Comparison of ENCODE assay signal across 10 cellular contexts in the genomic region with DNA sequence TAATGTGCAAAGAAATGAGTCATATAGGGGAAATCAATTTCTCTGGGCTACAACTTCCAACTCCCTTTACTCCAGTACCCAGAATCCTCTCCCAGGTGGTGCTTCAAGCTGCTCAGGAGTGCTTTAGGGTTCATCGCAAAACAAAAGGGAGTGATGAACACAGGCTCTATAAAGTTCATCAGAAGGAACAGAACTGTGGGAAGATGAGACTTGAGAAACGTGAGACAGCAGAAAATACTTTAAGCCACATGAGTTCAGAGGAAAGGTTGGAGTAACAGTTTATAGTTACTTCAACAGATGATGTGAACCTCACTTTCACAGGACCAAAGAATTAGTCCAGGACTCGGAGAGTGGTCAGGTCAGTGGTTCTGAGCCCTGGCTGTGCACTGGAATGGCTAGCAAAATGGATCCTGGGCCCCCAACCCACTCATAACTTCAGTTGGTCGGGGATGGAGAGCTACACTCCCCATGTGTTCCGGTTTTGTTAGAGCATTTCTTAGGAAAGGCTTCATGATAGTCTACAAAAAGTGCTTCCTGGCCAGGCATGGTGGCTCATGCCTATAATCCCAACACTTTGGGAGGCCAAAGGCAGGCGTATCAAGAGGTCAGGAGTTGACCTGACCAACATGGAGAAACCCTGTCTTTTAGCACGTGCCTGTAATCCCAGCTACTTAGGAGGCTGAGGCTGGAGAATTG. TPM values are rescaled to one million over a fixed set of nuclear protein-coding genes. Genes with fewer than 3 reads are reported as not detected.
DNase-seq lines count a peak whose midpoint lies in the region; ATAC-seq and TF ChIP-seq lines count a peak whose summit lies in the region.
"Had no signal": no experiment of that assay in that cellular context is flagged by ENCODE, and none has a peak within 500 bp of the region (broad histone marks: within the 10 kb centered on the region; RNA-seq: fewer than 3 reads in every experiment).

No MANE protein-coding gene starts in this region.

- H3K9me3 ChIP-seq in CD8-positive, alpha-beta memory T cell (ENCODE audit: low read length) = no peaks in the 10 kb centered on the region
- no peaks in the 10 kb centered on the region for H3K9me3 ChIP-seq in colonic mucosa

- no peaks in the 10 kb centered on the region for H3K27me3 ChIP-seq in CD8-positive, alpha-beta memory T cell (ENCODE audit: insufficient read depth, low read length, poor library complexity, severe bottlenecking)
- H3K27me3 ChIP-seq in GM23338 (ENCODE audit: insufficient read depth) = no peaks in the 10 kb centered on the region
- no peaks in the 10 kb centered on the region for H3K27me3 ChIP-seq in colonic mucosa
- H3K27me3 ChIP-seq: foreskin keratinocyte had no signal

- no peak overlapping the region for H2AFZ ChIP-seq in GM23338

- no peak overlapping the region for H3K9ac ChIP-seq in colonic mucosa (ENCODE audit: low read depth in 2 of 2, low read length in 2 of 2)

- H4K20me1 ChIP-seq in GM23338 (replicated peaks; ENCODE audit: insufficient read depth) = peaks cover 41% of the 10 kb centered on the region

- TF ChIP-seq CTCF in GM23338 (conservative IDR thresholded peaks at IDR 0.05; ENCODE audit: low read depth in 2 of 2) = no peak
- TF ChIP-seq CTCF in VCaP (conservative IDR thresholded peaks at IDR 0.05) = no peak
- no peak for TF ChIP-seq CTCF in mesothelial cell of epicardium (IDR thresholded peaks at IDR 0.05; ENCODE audit: unreplicated experiment)
- TF ChIP-seq CTCF in colonic mucosa (IDR thresholded peaks at IDR 0.05) = no peak

- intact Hi-C loops in colonic mucosa (cut with DNase I) = loop anchor here (5.0 kb wide), 1 partner anchor 50 kb away; a partner anchor contains a TSS

- H3K79me2 ChIP-seq in GM23338 (replicated peaks; ENCODE audit: insufficient read depth) = peaks cover 36% of the 10 kb centered on the region

- peak overlapping the region in 2 of 7 donors; percentile 51 to 52 for H3K4me3 Mint-ChIP-seq in CD8-positive, alpha-beta memory T cell
- H3K4me3 Mint-ChIP-seq in GM23338 (peak overlapping the region; percentile 18; the same call in 2 of the 3 replicates), mesothelial cell of epicardium (no peak overlapping the region)

- H3K36me3 Mint-ChIP-seq in CD8-positive, alpha-beta memory T cell = peaks cover 7 to 92% (median 27%) of the 10 kb centered on the region in 3 donors
- H3K36me3 Mint-ChIP-seq in GM23338 (ENCODE audit: low read depth) = peaks cover 92% of the 10 kb centered on the region
- H3K36me3 Mint-ChIP-seq in mesothelial cell of epicardium = peaks cover 51% of the 10 kb centered on the region

- no peak for DNase-seq in CD8-positive, alpha-beta memory T cell
- DNase-seq in GM23338 (ENCODE audit: low spot score) = no peak
- DNase-seq in mesothelial cell of epicardium (ENCODE audit: low spot score in 2 of 2, unreplicated experiment in 2 of 2) = no peak
- no peak for DNase-seq in stimulated activated CD4-positive, alpha-beta T cell treated with anti-CD3 and anti-CD28 coated beads, Interleukin-4, amount 100 ng/mL, for 24 hours
- no peak for DNase-seq in colonic mucosa
- DNase-seq: GF-D8, left colon had no signal

- no peak overlapping the region for H3K4me2 ChIP-seq in GM23338

- peaks cover 75% of the 10 kb centered on the region for H3F3A ChIP-seq in GM23338 (replicated peaks; ENCODE audit: low read depth)

- no peaks in the 10 kb centered on the region for H3K9me2 ChIP-seq in GM23338 (ENCODE audit: insufficient read depth)

- peaks cover 29 to 42% (median 37%) of the 10 kb centered on the region in 3 donors for H3K4me1 Mint-ChIP-seq in CD8-positive, alpha-beta memory T cell
- H3K4me1 Mint-ChIP-seq in GM23338 = peaks cover 16% of the 10 kb centered on the region
- peaks cover 26% of the 10 kb centered on the region for H3K4me1 Mint-ChIP-seq in mesothelial cell of epicardium

- H3K27ac Mint-ChIP-seq in CD8-positive, alpha-beta memory T cell = peak overlapping the region in 5 of 8 donors; percentile 45 to 88 (median 69)
- H3K27ac Mint-ChIP-seq in GM23338 (peak overlapping the region; percentile 49; the same call in 1 of the 2 replicates), mesothelial cell of epicardium (peak overlapping the region; percentile 97)

- no peak for ATAC-seq in GM23338
- no peak for ATAC-seq in HG03442 (IDR thresholded peaks at IDR 0.05; ENCODE audit: unreplicated experiment)
- ATAC-seq: foreskin keratinocyte, left colon had no signal

- POLR2A ChIA-PET in CD8-positive, alpha-beta memory T cell (lab: Charles Lee) = interaction anchor here (0.6 kb wide), 1 partner anchor 77 kb away, joined by 3 read pairs; no protein-coding TSS in a partner anchor

- peaks cover 60% of the 10 kb centered on the region for H3K36me3 ChIP-seq in CD8-positive, alpha-beta memory T cell (ENCODE audit: insufficient read depth, low read length)
- H3K36me3 ChIP-seq in GM23338 (ENCODE audit: insufficient read depth) = peaks cover 71% of the 10 kb centered on the region
- peaks cover 30% of the 10 kb centered on the region for H3K36me3 ChIP-seq in colonic mucosa

- CTCF ChIA-PET in CD8-positive, alpha-beta memory T cell (lab: Charles Lee) = interaction anchor here (1.0 kb wide), 1 partner anchor 50 kb away, joined by 3 read pairs; a partner anchor contains a TSS

- no peaks in the 10 kb centered on the region for H3K27me3 Mint-ChIP-seq in CD8-positive, alpha-beta memory T cell
- peaks cover 44% of the 10 kb centered on the region for H3K27me3 Mint-ChIP-seq in GM23338 (ENCODE audit: insufficient read depth, low read depth, poor library complexity)
- no peaks in the 10 kb centered on the region for H3K27me3 Mint-ChIP-seq in mesothelial cell of epicardium (ENCODE audit: low read depth)

- no peaks in the 10 kb centered on the region for H3K9me3 Mint-ChIP-seq in CD8-positive, alpha-beta memory T cell
- H3K9me3 Mint-ChIP-seq in GM23338 (peaks cover 22% of the 10 kb centered on the region), mesothelial cell of epicardium (no peaks in the 10 kb centered on the region)

- no peak overlapping the region for H3K27ac ChIP-seq in CD8-positive, alpha-beta memory T cell (ENCODE audit: low read depth, low read length)
- H3K27ac ChIP-seq in GM23338 (ENCODE audit: low read depth) (peak overlapping the region; percentile 98), VCaP (peak overlapping the region; percentile 98), colonic mucosa (no peak overlapping the region)
- H3K27ac ChIP-seq: foreskin keratinocyte had no signal

- H3K4me1 ChIP-seq in CD8-positive, alpha-beta memory T cell (ENCODE audit: insufficient read depth, low read length) = peaks cover 21% of the 10 kb centered on the region
- H3K4me1 ChIP-seq in GM23338 (ENCODE audit: insufficient read depth) (peaks cover 17% of the 10 kb centered on the region), colonic mucosa (peaks cover 9% of the 10 kb centered on the region)
- H3K4me1 ChIP-seq: foreskin keratinocyte had no signal

- no peak overlapping the region for H3K4me3 ChIP-seq in CD8-positive, alpha-beta memory T cell (ENCODE audit: low read length)
- H3K4me3 ChIP-seq in GM23338 (no peak overlapping the region), colonic mucosa (no peak overlapping the region)

TF ChIP-seq in GM23338, 12 proteins besides CTCF, POLR2A, EP300 and RAD21 (continues in another document):
- TF ChIP-seq EZH2 (IDR thresholded peaks at IDR 0.05; ENCODE audit: low read depth, unreplicated experiment) (no peak), STAT1 (IDR thresholded peaks at IDR 0.05; ENCODE audit: unreplicated experiment) (no peak), EZH2phosphoT487 (IDR thresholded peaks at IDR 0.05; ENCODE audit: unreplicated experiment) (no peak), ZNF331 (CRISPR knock-in tag; IDR thresholded peaks at IDR 0.05; ENCODE audit: low read depth) (no peak)

RNA-seq across cellular contexts. Expression of a gene that starts 4.3 kb away (rescaled TPM):
- 1,000 to 10,000 TPM; 1,457 to 1,549 TPM for total RNA-seq in CD8-positive, alpha-beta memory T cell
- polyA plus RNA-seq in CD8-positive, alpha-beta memory T cell = 1,533 TPM
- total RNA-seq in GM23338 (2014; rRNA removed; shearing (Covaris generic)) = 1,947 and 2,596 TPM in 2 replicates
- polyA plus RNA-seq in GM23338 (2016; fragmentation: Nextera tagmentation; extraction: Ambion mirVana) = 2,121 and 2,369 TPM in 2 replicates
- total RNA-seq in mesothelial cell of epicardium (1,125 to 1,180 TPM (median 1,165 TPM) in 3 replicates), colonic mucosa (100 to 1,000 TPM; 916 to 973 TPM)

RNA-seq across cellular contexts. Expression of a gene that starts 4.4 kb away (rescaled TPM):
- total RNA-seq in CD8-positive, alpha-beta memory T cell = 10 to 100 TPM; 22.6 to 23.0 TPM
- polyA plus RNA-seq in CD8-positive, alpha-beta memory T cell = 9.5 TPM
- 16.9 and 21.9 TPM in 2 replicates for total RNA-seq in GM23338 (2014; rRNA removed; shearing (Covaris generic))
- polyA plus RNA-seq in GM23338 (2016; fragmentation: Nextera tagmentation; extraction: Ambion mirVana) = 12.8 and 16.1 TPM in 2 replicates
- total RNA-seq in mesothelial cell of epicardium (27.1 to 28.0 TPM (median 27.4 TPM) in 3 replicates), colonic mucosa (10 to 100 TPM; 14.7 to 15.6 TPM)

RNA-seq across cellular contexts. Expression of a gene that starts 22.7 kb away (rescaled TPM):
- total RNA-seq in CD8-positive, alpha-beta memory T cell = 10 to 100 TPM; 19.1 to 19.7 TPM
- polyA plus RNA-seq in CD8-positive, alpha-beta memory T cell = 6.8 TPM
- total RNA-seq in GM23338 (2014; rRNA removed; shearing (Covaris generic)) = 5.8 and 6.3 TPM in 2 replicates
- polyA plus RNA-seq in GM23338 (2016; fragmentation: Nextera tagmentation; extraction: Ambion mirVana) = 2.2 and 2.9 TPM in 2 replicates
- total RNA-seq in mesothelial cell of epicardium = 11.0 to 12.1 TPM (median 11.6 TPM) in 3 replicates
- 1 to 10 TPM; 5.8 to 6.4 TPM for total RNA-seq in colonic mucosa

RNA-seq across cellular contexts. Expression of a gene that starts 49.9 kb away (rescaled TPM):
- 1 to 10 TPM; 6.2 to 7.7 TPM for total RNA-seq in CD8-positive, alpha-beta memory T cell
- 4.5 TPM for polyA plus RNA-seq in CD8-positive, alpha-beta memory T cell
- total RNA-seq in GM23338 (2014; rRNA removed; shearing (Covaris generic)) = 28.9 and 34.1 TPM in 2 replicates
- 16.3 and 18.9 TPM in 2 replicates for polyA plus RNA-seq in GM23338 (2016; fragmentation: Nextera tagmentation; extraction: Ambion mirVana)
- total RNA-seq in mesothelial cell of epicardium (30.9 to 36.0 TPM (median 32.7 TPM) in 3 replicates), colonic mucosa (10 to 100 TPM; 20.4 to 33.6 TPM)

Comparison
In these comparisons a context has a peak if more than half of its experiments do, and no peak if none do; other contexts are left out.
1. H3K27ac ChIP-seq: peak in GM23338 (single experiment) and VCaP (single experiment); none in CD8-positive, alpha-beta memory T cell (single experiment) and colonic mucosa (single experiment).
2. Peak in every context shown above with its lines, with median percentiles within 50 percentile points of each other: H3K27ac Mint-ChIP-seq.